Comparison of ENCODE assay signal across 8 cellular contexts in the genomic region with DNA sequence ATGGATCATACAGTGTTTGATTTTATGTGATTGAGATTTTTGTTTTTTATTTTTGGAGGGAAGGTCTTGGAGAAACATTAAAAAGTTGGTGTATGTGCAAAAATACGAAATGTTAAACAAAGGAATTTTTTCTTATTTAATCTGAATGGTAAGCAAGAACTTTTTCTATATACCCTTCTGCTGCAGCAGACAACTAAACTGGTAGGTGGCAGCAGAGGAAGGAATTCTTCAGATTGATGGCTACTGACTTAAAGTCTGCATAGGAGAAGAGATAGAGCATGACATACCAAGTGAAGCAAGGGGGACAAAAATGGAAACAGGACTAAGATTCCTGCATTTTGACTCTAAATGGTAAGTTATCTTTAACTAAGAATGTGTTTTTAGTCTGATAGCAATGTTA. TPM values are rescaled to one million over a fixed set of nuclear protein-coding genes. Genes with fewer than 3 reads are reported as not detected.
DNase-seq lines count a peak whose midpoint lies in the region; ATAC-seq and TF ChIP-seq lines count a peak whose summit lies in the region.

No MANE protein-coding gene starts in this region.

- no peak overlapping the region for H3K4me3 ChIP-seq in NB4 (ENCODE audit: low read depth, low read length)
- H3K4me3 ChIP-seq in neural progenitor cell: no peak overlapping the region
- no peak overlapping the region for H3K4me3 ChIP-seq in gastroesophageal sphincter

- H3K27me3 Mint-ChIP-seq in neural progenitor cell (ENCODE audit: insufficient read depth, low read depth): no peaks in the 10 kb centered on the region

- H3F3A ChIP-seq in neural progenitor cell (ENCODE audit: low read depth): peaks cover 9% of the 10 kb centered on the region

- H3K9me3 ChIP-seq in neural progenitor cell (ENCODE audit: low read depth) (no peaks in the 10 kb centered on the region), gastroesophageal sphincter (no peaks in the 10 kb centered on the region)

- no peaks in the 10 kb centered on the region for H3K79me2 ChIP-seq in neural progenitor cell (ENCODE audit: low read depth)

- H3K4me2 ChIP-seq in neural progenitor cell: no peak overlapping the region

- no peaks in the 10 kb centered on the region for H4K20me1 ChIP-seq in neural progenitor cell (ENCODE audit: low read depth)

- no peak overlapping the region for H3K4me3 Mint-ChIP-seq in neural progenitor cell

- WGBS in gastroesophageal sphincter (ENCODE audit: low coverage in 1 of 2), 2 donors: 65 to 89% methylated on average over 1 of the region's 1 CpG

- no peak overlapping the region for H2AFZ ChIP-seq in neural progenitor cell (replicated peaks)

- H3K27me3 ChIP-seq in neural progenitor cell (no peaks in the 10 kb centered on the region), gastroesophageal sphincter (no peaks in the 10 kb centered on the region)

- peak overlapping the region; percentile 15 for H3K27ac ChIP-seq in neural progenitor cell
- H3K27ac ChIP-seq in gastroesophageal sphincter: no peak overlapping the region

- H3K9me3 Mint-ChIP-seq in neural progenitor cell: no peaks in the 10 kb centered on the region

- TF ChIP-seq POLR2A in NB4 (IDR thresholded peaks at IDR 0.05; ENCODE audit: extremely low read depth, insufficient read length) (no peak), gastroesophageal sphincter (IDR thresholded peaks at IDR 0.05) (no peak)

- H3K36me3 Mint-ChIP-seq in neural progenitor cell: peaks cover 4% of the 10 kb centered on the region

- ATAC-seq in gastroesophageal sphincter (no peak), GM19463 (IDR thresholded peaks at IDR 0.05; ENCODE audit: unreplicated experiment) (no peak)

- H3K27ac Mint-ChIP-seq in neural progenitor cell: no peak overlapping the region

- in situ Hi-C loops in G401 (cut with HindIII; ENCODE audit: low sequenced_read_pairs): no loop called here

- DNase-seq in G401 (ENCODE audit: low spot score): peak; percentile 81
- peak; percentile 35 for DNase-seq in NB4 (ENCODE audit: low read depth)
- peak; percentile 50 for DNase-seq in dedifferentiated amniotic fluid mesenchymal stem cell (ENCODE audit: extremely low spot score)
- peak; percentile 42 for DNase-seq in neural progenitor cell (ENCODE audit: low spot score)
- no peak for DNase-seq in activated CD4-positive, CD25-positive, alpha-beta regulatory T cell (lab: John Stamatoyannopoulos, UW)
- no peak for DNase-seq in activated CD8-positive, alpha-beta memory T cell treated with anti-CD3 and anti-CD28 coated beads, Interleukin-2, amount 50 U/mL, for 48 hours

- H3K36me3 ChIP-seq in neural progenitor cell: peaks cover 13% of the 10 kb centered on the region
- H3K36me3 ChIP-seq in gastroesophageal sphincter: peaks cover 0 to 26% of the 10 kb centered on the region in 2 donors

- TF ChIP-seq CTCF in NB4 (IDR thresholded peaks at IDR 0.05; ENCODE audit: low read depth, low read length) (no peak), neural progenitor cell (IDR thresholded peaks at IDR 0.05) (peak; percentile 62), gastroesophageal sphincter (IDR thresholded peaks at IDR 0.05) (peak in 2 of 4 experiments; percentile 10 to 34)

- no peak overlapping the region for H3K9ac ChIP-seq in neural progenitor cell

- H3K4me1 ChIP-seq in neural progenitor cell (peaks cover 8% of the 10 kb centered on the region), gastroesophageal sphincter (peaks cover 0 to 6% (median 0%) of the 10 kb centered on the region in 3 donors)

- H3K4me1 Mint-ChIP-seq in neural progenitor cell: no peaks in the 10 kb centered on the region

- no peak for TF ChIP-seq EP300 in gastroesophageal sphincter (IDR thresholded peaks at IDR 0.05)

RNA-seq across cellular contexts. Expression of a gene that starts 42.0 kb away (rescaled TPM):
- total RNA-seq in G401 (2014; rRNA removed; shearing (Covaris generic)): not detected in 2 replicates
- total RNA-seq in neural progenitor cell (ENCODE audit: low replicate concordance): 0.15 and 0.43 TPM in 2 replicates
- 10 to 100 TPM in 1 of 4 donors, 1 to 10 TPM in 2, under 1 TPM in 1; 0.40 to 17.1 (median 2.4) TPM for total RNA-seq in gastroesophageal sphincter

Comparison
In these comparisons a context has a peak if more than half of its experiments do, and no peak if none do; other contexts are left out.
1. DNase-seq: peak in G401 (single experiment), NB4 (single experiment), dedifferentiated amniotic fluid mesenchymal stem cell (single experiment) and neural progenitor cell (single experiment); none in activated CD4-positive, CD25-positive, alpha-beta regulatory T cell (0 of 4) and activated CD8-positive, alpha-beta memory T cell treated with anti-CD3 and anti-CD28 coated beads, Interleukin-2, amount 50 U/mL, for 48 hours (single experiment).